8 cellular contexts compared by ENCODE assay signal in the genomic region with DNA sequence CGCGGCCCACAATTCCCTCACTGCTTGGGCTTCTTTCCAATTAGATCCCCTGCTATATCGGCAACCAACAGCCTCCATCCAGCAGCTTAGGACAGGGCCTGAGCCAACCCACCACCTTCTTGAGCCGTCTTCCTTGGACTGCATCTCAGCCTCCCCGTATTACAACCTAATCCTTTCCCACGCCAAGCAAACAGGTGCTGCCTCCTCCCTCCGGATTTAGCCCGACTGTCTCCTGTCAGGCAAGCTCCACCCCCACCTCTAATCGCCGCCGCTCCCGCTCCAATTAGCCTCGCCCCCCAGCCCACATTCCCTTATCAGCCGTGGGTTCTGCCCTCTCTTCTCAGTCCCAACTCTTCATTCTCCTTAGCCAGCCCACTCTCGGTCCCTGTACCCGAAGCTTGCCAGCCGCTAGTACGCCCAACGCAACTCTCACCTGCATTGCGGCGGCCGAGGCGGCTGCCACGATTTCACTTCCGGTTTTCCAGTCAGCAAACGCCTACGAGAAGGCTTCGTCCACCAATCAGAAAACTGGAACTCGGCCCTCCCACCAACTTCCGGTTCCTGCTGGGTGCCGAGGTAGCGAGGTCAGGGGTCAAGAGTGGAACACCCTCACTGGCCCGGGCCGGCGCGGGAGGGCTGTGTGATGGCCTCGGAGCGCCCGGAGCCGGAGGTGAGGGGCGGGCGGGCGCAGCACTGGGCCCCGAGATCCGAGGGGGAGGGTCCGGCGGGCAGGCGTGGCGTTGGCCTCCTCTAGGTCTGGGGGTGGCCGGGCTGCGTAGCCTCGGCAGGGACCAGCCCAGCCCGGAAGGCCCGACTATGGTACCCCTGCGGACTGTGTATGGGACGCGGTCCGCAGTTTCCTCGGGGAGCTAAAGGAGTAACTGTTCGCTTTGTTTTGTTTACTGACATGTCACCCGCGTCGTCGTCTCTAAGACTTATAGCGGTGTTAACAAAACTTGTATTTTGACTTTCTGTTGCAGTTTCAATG. TPM values are rescaled to one million over a fixed set of nuclear protein-coding genes. Genes with fewer than 3 reads are reported as not detected.
DNase-seq lines count a peak whose midpoint lies in the region; ATAC-seq and TF ChIP-seq lines count a peak whose summit lies in the region.

A gene with protein sequence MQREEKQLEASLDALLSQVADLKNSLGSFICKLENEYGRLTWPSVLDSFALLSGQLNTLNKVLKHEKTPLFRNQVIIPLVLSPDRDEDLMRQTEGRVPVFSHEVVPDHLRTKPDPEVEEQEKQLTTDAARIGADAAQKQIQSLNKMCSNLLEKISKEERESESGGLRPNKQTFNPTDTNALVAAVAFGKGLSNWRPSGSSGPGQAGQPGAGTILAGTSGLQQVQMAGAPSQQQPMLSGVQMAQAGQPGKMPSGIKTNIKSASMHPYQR (minus strand): TSS at position 475 of the 988 bp plus-strand sequence. CDS start 36 bp downstream, at position 439.
A gene (plus strand): TSS at position 574 of the 988 bp plus-strand sequence. CDS start 70 bp downstream, at position 644.

- DNase-seq in ACHN (peak; percentile 92), NCI-H2227 treated with DMSO at 0.1 percent for 48 hours (lab: John Stamatoyannopoulos, UW) (peak; percentile 89), mammary epithelial cell (peak; percentile 90)

- H3K36me3 ChIP-seq in mammary epithelial cell (ENCODE audit: insufficient read depth, low read length) (peaks cover 26% of the 10 kb centered on the region), iPS-20b (ENCODE audit: insufficient read depth, low read depth, low read length) (peaks cover 33% of the 10 kb centered on the region)

- dilution Hi-C loops in mammary epithelial cell (cut with HindIII; ENCODE audit: low sequenced_read_pairs), result no loop called here

- CTCF ChIA-PET in mammary epithelial cell (lab: Charles Lee; ENCODE audit: low non-redundant PET), result interaction anchor here (0.6 kb wide), 1 partner anchor 543 kb away, joined by 4 read pairs; a partner anchor contains a TSS

- TSS peak; percentile 57 for BruUV-seq in mammary epithelial cell (replicated peaks; lab: Mats Ljungman, UMichigan)

- peak; percentile 88 for ATAC-seq in GM18907 (IDR thresholded peaks at IDR 0.05; ENCODE audit: unreplicated experiment)
- peak; percentile 86 for ATAC-seq in HG03139 (IDR thresholded peaks at IDR 0.05; ENCODE audit: unreplicated experiment)

- no peaks in the 10 kb centered on the region for H4K20me1 ChIP-seq in mammary epithelial cell (ENCODE audit: insufficient read depth, low read length)

- peak within 1 kb of the TSS; percentile 95 for H2AFZ ChIP-seq in mammary epithelial cell (ENCODE audit: low read depth, low read length)

- H3K4me3 ChIP-seq in WI38 (ENCODE audit: low read depth, low read length) (peak within 1 kb of the TSS; percentile 77), mammary epithelial cell (replicated peaks in 1 of 3; ENCODE audit: insufficient read depth in 1 of 3, low read depth in 2 of 3, low read length in 3 of 3) (peak within 1 kb of the TSS; percentile 64 to 92 (median 87)), iPS-20b (ENCODE audit: low read length) (peak within 1 kb of the TSS; percentile 99), skin epidermis (peak within 1 kb of the TSS; percentile 64 to 96 (median 83))

- in situ Hi-C loops in ACHN (cut with HindIII; ENCODE audit: low pct_ligation_motif_present, low pct_unique_long_range_greater_than_20kb, low sequenced_read_pairs), result loop anchor here (25.0 kb wide), 1 partner anchor 152 kb away; no protein-coding TSS in a partner anchor
- in situ Hi-C loops in mammary epithelial cell (cut with MboI; ENCODE audit: low sequenced_read_pairs in 2 of 2), result no loop called here

- H3K27me3 ChIP-seq in mammary epithelial cell (ENCODE audit: insufficient read depth, low read length), result no peaks in the 10 kb centered on the region
- no peaks in the 10 kb centered on the region for H3K27me3 ChIP-seq in iPS-20b (ENCODE audit: insufficient read depth, low read length)

- peaks cover 11% of the 10 kb centered on the region for H3K4me1 ChIP-seq in mammary epithelial cell (ENCODE audit: insufficient read depth, low read length)
- peaks cover 7% of the 10 kb centered on the region; the same call in 1 of the 2 replicates for H3K4me1 ChIP-seq in iPS-20b (ENCODE audit: insufficient read depth, low read length)

- WGBS in mammary epithelial cell (ENCODE audit: low coverage, missing lambda C conversion rate), result 1% methylated on average over 42 of the region's 65 CpGs

- TF ChIP-seq CTCF in WI38 (IDR thresholded peaks at IDR 0.05; ENCODE audit: low read depth, low read length) (no peak), mammary epithelial cell (conservative IDR thresholded peaks at IDR 0.05 in 1 of 2, IDR thresholded peaks at IDR 0.05 in 1 of 2; ENCODE audit: extremely low read depth in 1 of 2, insufficient read depth in 1 of 2, low read depth in 1 of 2, low read length in 2 of 2) (no peak)

- H3K9me3 ChIP-seq in mammary epithelial cell (replicated peaks; ENCODE audit: insufficient read depth, low read length) (no peaks in the 10 kb centered on the region), iPS-20b (ENCODE audit: insufficient read depth, low read depth, low read length) (no peaks in the 10 kb centered on the region)

- H3K79me2 ChIP-seq in mammary epithelial cell (ENCODE audit: insufficient read depth, low read length), result peaks cover 71% of the 10 kb centered on the region

- H3K4me2 ChIP-seq in mammary epithelial cell (ENCODE audit: insufficient read depth, low read depth, low read length), result peak within 1 kb of the TSS; percentile 89

- intact Hi-C loops in mammary epithelial cell (cut with micrococcal nuclease), result loop anchor here (2.0 kb wide), 1 partner anchor 31 kb away; a partner anchor contains a TSS

- peak within 1 kb of the TSS; percentile 79 for H3K9ac ChIP-seq in mammary epithelial cell (ENCODE audit: insufficient read depth, low read length)
- peak within 1 kb of the TSS; percentile 90 for H3K9ac ChIP-seq in iPS-20b (ENCODE audit: low read depth, low read length)

- H3K27ac ChIP-seq in mammary epithelial cell (ENCODE audit: insufficient read depth, low read depth, low read length) (peak within 1 kb of the TSS; percentile 61), iPS-20b (ENCODE audit: low read length) (peak within 1 kb of the TSS; percentile 55), skin epidermis (peak within 1 kb of the TSS; percentile 74 to 97 (median 92))

RNA-seq across cellular contexts. Expression of the first gene that starts in this region (rescaled TPM):
- 10 to 100 TPM; 34.7 to 44.3 TPM for total RNA-seq in mammary epithelial cell
- 20.4 TPM for polyA plus RNA-seq in mammary epithelial cell
- 23.8 TPM for polyA minus RNA-seq in mammary epithelial cell

RNA-seq across cellular contexts. Expression of the second gene that starts in this region (rescaled TPM):
- total RNA-seq in mammary epithelial cell, result 10 to 100 TPM; 31.2 to 50.1 TPM
- 7.6 TPM for polyA plus RNA-seq in mammary epithelial cell
- 94.0 TPM for polyA minus RNA-seq in mammary epithelial cell

Comparison
In these comparisons a context has a peak if more than half of its experiments do, and no peak if none do; other contexts are left out.
1. Peak in every context shown above with its lines: DNase-seq, ATAC-seq, H3K4me3 ChIP-seq and H3K27ac ChIP-seq.